12 cellular contexts compared by ENCODE assay signal in genomic region chr7:26348234-26348851, GRCh38. TPM values are rescaled to one million over a fixed set of nuclear protein-coding genes. Genes with fewer than 3 reads are reported as not detected.
DNase-seq lines count a peak whose midpoint lies in the region; ATAC-seq and TF ChIP-seq lines count a peak whose summit lies in the region.
"Had no signal": no experiment of that assay in that cellular context is flagged by ENCODE, and none has a peak within 500 bp of the region (broad histone marks: within the 10 kb centered on the region; RNA-seq: fewer than 3 reads in every experiment).

No MANE protein-coding gene starts in this region.

- H3K4me1 ChIP-seq in neutrophil (ENCODE audit: control insufficient read depth in 1 of 2, insufficient read depth in 1 of 2, low read depth in 1 of 2, low read length in 1 of 2) (peaks cover 0 to 3% of the 10 kb centered on the region in 2 experiments), gastrocnemius medialis (no peaks in the 10 kb centered on the region)

- H3K9me3 ChIP-seq in neutrophil: no peaks in the 10 kb centered on the region
- no peaks in the 10 kb centered on the region for H3K9me3 ChIP-seq in gastrocnemius medialis

- DNase-seq in NCI-H69 (lab: John Stamatoyannopoulos, UW) (peak; percentile 63), NOMO-1 (lab: John Stamatoyannopoulos, UW; ENCODE audit: unreplicated experiment in 2 of 2) (no peak), dorsolateral prefrontal cortex (no peak), gastrocnemius medialis (no peak)
- DNase-seq: activated CD4-positive, CD25-positive, alpha-beta regulatory T cell; hypothalamus; naive thymus-derived CD4-positive, alpha-beta T cell had no signal

- no peak overlapping the region for H3K4me3 ChIP-seq in neutrophil (ENCODE audit: low read depth in 1 of 2, low read length in 1 of 2)
- H3K4me3 ChIP-seq in dorsolateral prefrontal cortex: no peak overlapping the region
- H3K4me3 ChIP-seq in gastrocnemius medialis: no peak overlapping the region

- H3K36me3 ChIP-seq in neutrophil (peaks cover 85% of the 10 kb centered on the region), gastrocnemius medialis (no peaks in the 10 kb centered on the region)

- ATAC-seq in GM18909 (IDR thresholded peaks at IDR 0.05; ENCODE audit: poor library complexity, unreplicated experiment) (peak; percentile 76), HG02759 (IDR thresholded peaks at IDR 0.05; ENCODE audit: unreplicated experiment) (peak; percentile 81), gastrocnemius medialis (no peak), HG02870 (IDR thresholded peaks at IDR 0.05; ENCODE audit: unreplicated experiment) (no peak)
- ATAC-seq: naive thymus-derived CD4-positive, alpha-beta T cell had no signal

- TF ChIP-seq CTCF in neutrophil (IDR thresholded peaks at IDR 0.05) (no peak), dorsolateral prefrontal cortex (IDR thresholded peaks at IDR 0.05 in 54 of 56, conservative IDR thresholded peaks at IDR 0.05 in 2 of 56; ENCODE audit: low read depth in 1 of 56, partially characterized antibody in 56 of 56) (no peak), gastrocnemius medialis (IDR thresholded peaks at IDR 0.05 in 4 of 5, conservative IDR thresholded peaks at IDR 0.05 in 1 of 5) (no peak)

- in situ Hi-C loops in gastrocnemius medialis (cut with MboI; ENCODE audit: low sequenced_read_pairs in 4 of 4): no loop called here

- no peak for TF ChIP-seq POLR2A in gastrocnemius medialis (IDR thresholded peaks at IDR 0.05)

- H3K27ac ChIP-seq in neutrophil (peak overlapping the region; percentile 56), dorsolateral prefrontal cortex (peak overlapping the region in 19 of 59 donors; percentile 0 to 85 (median 36)), gastrocnemius medialis (no peak overlapping the region)
- H3K27ac ChIP-seq: RWPE1 had no signal

- intact Hi-C loops in dorsolateral prefrontal cortex (cut with DNase I): no loop called here
- intact Hi-C loops in gastrocnemius medialis (cut with DNase I; ENCODE audit: low total_unique reads): no loop called here

- H3K27me3 ChIP-seq in neutrophil (no peaks in the 10 kb centered on the region), dorsolateral prefrontal cortex (no peaks in the 10 kb centered on the region), gastrocnemius medialis (no peaks in the 10 kb centered on the region)

RNA-seq across cellular contexts. Expression of gene SNX10, which starts 56.7 kb away (rescaled TPM):
- total RNA-seq in dorsolateral prefrontal cortex: 100 to 1,000 TPM in 40 of 120 experiments, 10 to 100 TPM in 80; 12.4 to 140 (median 89.4) TPM
- total RNA-seq in gastrocnemius medialis: 1 to 10 TPM in 3 of 4 donors, not detected in 1; 1.2 to 1.9 (median 1.3) TPM

Comparison
In these comparisons a context has a peak if more than half of its experiments do, and no peak if none do; other contexts are left out.
1. ATAC-seq: peak in GM18909 (single experiment) and HG02759 (single experiment); none in gastrocnemius medialis (0 of 2) and HG02870 (single experiment).
2. RNA of gene SNX10, which starts 56.7 kb away (total RNA-seq): 12.4 to 140 TPM in dorsolateral prefrontal cortex; 1.2 to 1.9 TPM in gastrocnemius medialis; every median in the first group is over 4 times any median in the second.